9 cellular contexts compared by ENCODE assay signal in genomic region chr3:116863842-116864626, GRCh38.
DNase-seq lines count a peak whose midpoint lies in the region; ATAC-seq, FAIRE-seq and TF ChIP-seq lines count a peak whose summit lies in the region.
"Had no signal": no experiment of that assay in that cellular context is flagged by ENCODE, and none has a peak within 500 bp of the region (broad histone marks: within the 10 kb centered on the region; RNA-seq: fewer than 3 reads in every experiment).

No MANE protein-coding gene starts in this region.

- H3K36me3 ChIP-seq in cardiac muscle cell = no peaks in the 10 kb centered on the region

- no peak overlapping the region for H3K4me3 Mint-ChIP-seq in progenitor cell of endocrine pancreas (ENCODE audit: low read depth)

- ATAC-seq in GM21381 (IDR thresholded peaks at IDR 0.05; ENCODE audit: unreplicated experiment) = no peak

- TF ChIP-seq CTCF in cardiac muscle cell (IDR thresholded peaks at IDR 0.05; ENCODE audit: low read depth, low read length) = peak; percentile 45
- no peak for TF ChIP-seq CTCF in RWPE1 (conservative IDR thresholded peaks at IDR 0.05; ENCODE audit: low read depth)
- TF ChIP-seq CTCF in progenitor cell of endocrine pancreas (IDR thresholded peaks at IDR 0.05; ENCODE audit: unreplicated experiment) = peak; percentile 65

- H3K27me3 ChIP-seq in cardiac muscle cell = no peaks in the 10 kb centered on the region

- H3K4me1 Mint-ChIP-seq in progenitor cell of endocrine pancreas (ENCODE audit: low read depth) = no peaks in the 10 kb centered on the region

- no peaks in the 10 kb centered on the region for H3K27me3 Mint-ChIP-seq in progenitor cell of endocrine pancreas

- H3K27ac ChIP-seq in cardiac muscle cell = no peak overlapping the region
- H3K27ac ChIP-seq in RWPE1 = no peak overlapping the region

- H3K36me3 Mint-ChIP-seq in progenitor cell of endocrine pancreas (ENCODE audit: insufficient read depth) = no peaks in the 10 kb centered on the region

- H3K9me3 Mint-ChIP-seq in progenitor cell of endocrine pancreas (ENCODE audit: low read depth) = no peaks in the 10 kb centered on the region

- FAIRE-seq in frontal cortex (lab: Jason Lieb, UNC) = peak; percentile 36

- no peaks in the 10 kb centered on the region for H3K9me3 ChIP-seq in cardiac muscle cell (ENCODE audit: low read depth)
- H3K9me3 ChIP-seq: Caco-2 had no signal

- H3K4me1 ChIP-seq in cardiac muscle cell (ENCODE audit: low read depth) = peaks cover 5% of the 10 kb centered on the region
- H3K4me1 ChIP-seq: Caco-2 had no signal

- CTCF ChIA-PET in RWPE1 (lab: Yijun Ruan, JAX) = interaction anchor here (1.0 to 1.2 kb wide), 2 partner anchors 13 to 1134 kb away, joined by 3 read pairs; no protein-coding TSS in a partner anchor

- H3K27ac Mint-ChIP-seq in progenitor cell of endocrine pancreas = no peak overlapping the region

- DNase-seq in cardiac muscle cell (ENCODE audit: low read depth in 1 of 2, low spot score in 1 of 2) (peak; percentile 49 to 62), cardiac septum (ENCODE audit: low spot score) (no peak), Kasumi-1 (lab: John Stamatoyannopoulos, UW) (peak; percentile 35 to 62), RWPE1 (ENCODE audit: low spot score) (peak; percentile 4), frontal cortex (ENCODE audit: low spot score in 2 of 2) (peak in 1 of 2 donors; percentile 13), progenitor cell of endocrine pancreas (ENCODE audit: low spot score, unreplicated experiment) (no peak), UCSD-AML1 (lab: John Stamatoyannopoulos, UW; ENCODE audit: unreplicated experiment) (no peak)

- intact Hi-C loops in cardiac septum (cut with DNase I) = no loop called here

- POLR2A ChIA-PET in RWPE1 (lab: Yijun Ruan, JAX; ENCODE audit: low non-redundant PET) = no interaction called here

- H3K4me3 ChIP-seq in cardiac muscle cell = peak overlapping the region; percentile 22

Comparison
In these comparisons a context has a peak if more than half of its experiments do, and no peak if none do; other contexts are left out.
1. DNase-seq: peak in cardiac muscle cell (2 of 2), Kasumi-1 (2 of 2) and RWPE1 (single experiment); none in cardiac septum (single experiment), progenitor cell of endocrine pancreas (single experiment) and UCSD-AML1 (single experiment).